Comparison of ENCODE assay signal across 22 cellular contexts in genomic region chr5:72224946-72225427, GRCh38.
A peak's percentile ranks its signal among the peaks of the same experiment; 100 is the strongest.
DNase-seq lines count a peak whose midpoint lies in the region; ATAC-seq and TF ChIP-seq lines count a peak whose summit lies in the region.
"Had no signal": no experiment of that assay in that cellular context is flagged by ENCODE, and none has a peak within 500 bp of the region (broad histone marks: within the 10 kb centered on the region; RNA-seq: fewer than 3 reads in every experiment).

No MANE protein-coding gene starts in this region.

- no peak overlapping the region for H2BK5ac ChIP-seq in mesenchymal stem cell (ENCODE audit: low read depth, low read length, poor library complexity, severe bottlenecking)

- peak overlapping the region; percentile 16 for H4K8ac ChIP-seq in mesenchymal stem cell (ENCODE audit: low read length)

- intact Hi-C loops in spleen (cut with DNase I; ENCODE audit: low total_unique reads), result no loop called here

- H2BK15ac ChIP-seq in mesenchymal stem cell (ENCODE audit: low read depth, poor library complexity, severe bottlenecking), result no peak overlapping the region

- H3K9me3 ChIP-seq in mesenchymal stem cell (ENCODE audit: control insufficient read depth, low read length) (no peaks in the 10 kb centered on the region), spleen (no peaks in the 10 kb centered on the region)
- H3K9me3 ChIP-seq: ascending aorta, suprapubic skin had no signal

- H3K14ac ChIP-seq in mesenchymal stem cell (ENCODE audit: low read length in 2 of 2), result no peak overlapping the region

- H3K18ac ChIP-seq in mesenchymal stem cell (ENCODE audit: low read depth in 1 of 2, low read length in 2 of 2), result no peak overlapping the region

- peak overlapping the region; percentile 5 for H3K27ac ChIP-seq in mesenchymal stem cell (ENCODE audit: low read length, poor library complexity, severe bottlenecking)
- no peak overlapping the region for H3K27ac ChIP-seq in spleen
- H3K27ac ChIP-seq: ascending aorta, suprapubic skin had no signal

- H2BK120ac ChIP-seq in mesenchymal stem cell (ENCODE audit: low read depth, low read length), result no peak overlapping the region

- TF ChIP-seq CTCF in choroid plexus epithelial cell (conservative IDR thresholded peaks at IDR 0.05; ENCODE audit: low read depth, low read length) (no peak), spleen (IDR thresholded peaks at IDR 0.05 in 8 of 11, conservative IDR thresholded peaks at IDR 0.05 in 3 of 11) (no peak)

- H3K4me3 ChIP-seq in choroid plexus epithelial cell (ENCODE audit: low read depth, low read length), result no peak overlapping the region
- H3K4me3 ChIP-seq in mesenchymal stem cell (ENCODE audit: insufficient read depth in 1 of 2, low read depth in 1 of 2, low read length in 2 of 2), result no peak overlapping the region
- H3K4me3 ChIP-seq in spleen, result no peak overlapping the region
- H3K4me3 ChIP-seq: ascending aorta, suprapubic skin had no signal

- H3K4me2 ChIP-seq in mesenchymal stem cell (ENCODE audit: low read length, poor library complexity, severe bottlenecking), result no peak overlapping the region

- no peak for ATAC-seq in HG03565 (IDR thresholded peaks at IDR 0.05; ENCODE audit: unreplicated experiment)
- ATAC-seq: activated CD8-positive, alpha-beta T cell treated with anti-CD3 and anti-CD28 coated beads for 36 hours; Right ventricle myocardium inferior; T-helper 17 cell had no signal

- TF ChIP-seq POLR2A in spleen (IDR thresholded peaks at IDR 0.05), result no peak

- H3K27me3 ChIP-seq in mesenchymal stem cell (ENCODE audit: control insufficient read depth in 1 of 2, insufficient read depth in 1 of 2, low read length in 2 of 2), result no peaks in the 10 kb centered on the region
- no peaks in the 10 kb centered on the region for H3K27me3 ChIP-seq in spleen (replicated peaks in 1 of 7)
- H3K27me3 ChIP-seq: ascending aorta, suprapubic skin had no signal

- no peak overlapping the region for H3K9ac ChIP-seq in mesenchymal stem cell (ENCODE audit: low read length)

- H3K4ac ChIP-seq in mesenchymal stem cell (ENCODE audit: low read depth in 1 of 2, low read length in 2 of 2), result no peak overlapping the region

- 89% methylated on average over 2 of the region's 2 CpGs for WGBS in mesenchymal stem cell
- 81 to 88% (median 87%) methylated on average over 2 of the region's 2 CpGs for WGBS in spleen, 5 donors

- H3K4me1 ChIP-seq in mesenchymal stem cell (ENCODE audit: control insufficient read depth, insufficient read depth, low read depth, low read length) (peaks cover 2% of the 10 kb centered on the region), spleen (no peaks in the 10 kb centered on the region)
- H3K4me1 ChIP-seq: ascending aorta, suprapubic skin had no signal

- no peak overlapping the region for H4K91ac ChIP-seq in mesenchymal stem cell (ENCODE audit: low read length)

- no peak overlapping the region for H3K23ac ChIP-seq in mesenchymal stem cell (ENCODE audit: low read length in 2 of 2)

- peaks cover 10% of the 10 kb centered on the region for H3K79me1 ChIP-seq in mesenchymal stem cell (replicated peaks; ENCODE audit: low read length, poor library complexity, severe bottlenecking)

- H2BK12ac ChIP-seq in mesenchymal stem cell (ENCODE audit: low read length in 2 of 2), result no peak overlapping the region

- DNase-seq in AG08395 (ENCODE audit: low spot score) (peak; percentile 56), M059J (ENCODE audit: low read depth) (peak; percentile 42), choroid plexus epithelial cell (ENCODE audit: low read depth) (peak; percentile 82), mesenchymal stem cell (no peak), spleen (no peak), NCI-H146 treated with DMSO at 0.1 percent for 48 hours (lab: John Stamatoyannopoulos, UW; ENCODE audit: unreplicated experiment) (no peak), NCI-H524 (lab: John Stamatoyannopoulos, UW) (no peak)
- DNase-seq: ACHN; activated CD8-positive, alpha-beta T cell treated with anti-CD3 and anti-CD28 coated beads for 36 hours; activated naive CD4-positive, alpha-beta T cell; activated T-cell treated with anti-CD3 and anti-CD28 coated beads, Interleukin-2, amount 50 U/mL, for 1 hour; CD8-positive, alpha-beta memory T cell; DMS79 treated with DMSO at 0.1 percent for 48 hours; NCI-H1105; NCI-H2107; NCI-H524 treated with DMSO at 0.1 percent for 48 hours; stimulated activated CD8-positive, alpha-beta memory T cell treated with anti-CD3 and anti-CD28 coated beads, Interleukin-4, amount 100 ng/mL, for 48 hours; T-helper 17 cell had no signal

- H2AK5ac ChIP-seq in mesenchymal stem cell (ENCODE audit: low read length, severe bottlenecking), result peak overlapping the region; percentile 25

- H3K36me3 ChIP-seq in mesenchymal stem cell (ENCODE audit: control insufficient read depth in 1 of 2, insufficient read depth in 2 of 2, low read depth in 1 of 2, low read length in 2 of 2) (peaks cover 20 to 92% of the 10 kb centered on the region in 2 experiments), spleen (peaks cover 0 to 100% (median 70%) of the 10 kb centered on the region in 6 donors)

- no peak overlapping the region for H2AFZ ChIP-seq in mesenchymal stem cell (ENCODE audit: low read depth, low read length)

Comparison
In these comparisons a context has a peak if more than half of its experiments do, and no peak if none do; other contexts are left out.
1. DNase-seq: peak in AG08395 (single experiment), M059J (single experiment) and choroid plexus epithelial cell (single experiment); none in mesenchymal stem cell (single experiment), spleen (single experiment), NCI-H146 treated with DMSO at 0.1 percent for 48 hours (single experiment) and NCI-H524 (0 of 2).